In the genomic region with DNA sequence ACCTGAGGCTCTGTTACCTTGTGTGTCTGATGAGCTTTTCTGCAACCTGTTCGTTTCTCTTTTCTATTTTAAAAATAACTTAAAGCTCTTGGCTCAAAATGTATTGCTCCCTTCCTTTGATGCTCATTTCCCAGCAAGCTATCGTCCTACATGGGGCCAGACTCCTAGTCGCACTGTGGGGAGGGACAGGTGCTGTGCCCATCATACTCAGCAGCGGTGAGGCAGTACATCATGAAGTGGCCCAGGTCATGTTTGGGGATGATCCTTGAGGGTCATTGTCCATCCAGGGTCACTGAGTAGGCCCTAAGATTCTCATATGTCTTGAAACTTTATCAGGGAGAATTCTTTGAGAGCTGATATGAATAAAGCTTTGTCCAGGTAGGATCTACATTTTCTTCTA, we compare ENCODE assay signal across 19 cellular contexts. TPM values are rescaled to one million over a fixed set of nuclear protein-coding genes. Genes with fewer than 3 reads are reported as not detected.
DNase-seq lines count a peak whose midpoint lies in the region; ATAC-seq, FAIRE-seq and TF ChIP-seq lines count a peak whose summit lies in the region.
"Had no signal": no experiment of that assay in that cellular context is flagged by ENCODE, and none has a peak within 500 bp of the region (broad histone marks: within the 10 kb centered on the region; RNA-seq: fewer than 3 reads in every experiment).

No MANE protein-coding gene starts in this region.

- H3K27me3 Mint-ChIP-seq in CD14-positive monocyte (ENCODE audit: low read depth in 3 of 3) = peaks cover 0 to 1% (median 0%) of the 10 kb centered on the region in 3 donors
- no peaks in the 10 kb centered on the region for H3K27me3 Mint-ChIP-seq in CD4-positive, CD25-positive, alpha-beta regulatory T cell
- H3K27me3 Mint-ChIP-seq: CD8-positive, alpha-beta memory T cell had no signal

- no peak overlapping the region for H3K9ac ChIP-seq in GM12878 (ENCODE audit: control insufficient read depth, insufficient read depth, low read length)

- no peaks in the 10 kb centered on the region; the same call in 1 of the 2 replicates for H3K79me2 ChIP-seq in GM12878 (ENCODE audit: control insufficient read depth, insufficient read depth, low read length)
- H3K79me2 ChIP-seq in osteoblast (ENCODE audit: insufficient read depth, low read length) = peaks cover 8% of the 10 kb centered on the region
- H3K79me2 ChIP-seq in hepatocyte = no peaks in the 10 kb centered on the region

- POLR2A ChIA-PET in GM12878 (lab: Charles Lee) = interaction anchor here (0.6 kb wide), 1 partner anchor 70 kb away, joined by 3 read pairs; no protein-coding TSS in a partner anchor

- no TSS peak for BruUV-seq in GM12878 (replicated peaks; lab: Mats Ljungman, UMichigan)

- TF ChIP-seq EP300 in GM12878 (IDR thresholded peaks at IDR 0.05; ENCODE audit: borderline replicate concordance in 1 of 2, control insufficient read depth in 1 of 2, low read depth in 2 of 2, low read length in 2 of 2) = no peak

- peaks cover 0 to 5% (median 0%) of the 10 kb centered on the region in 7 donors for H3K9me3 Mint-ChIP-seq in CD14-positive monocyte
- peaks cover 0 to 1% (median 0%) of the 10 kb centered on the region in 7 donors for H3K9me3 Mint-ChIP-seq in CD4-positive, CD25-positive, alpha-beta regulatory T cell

- RAD21 ChIA-PET in GM12878 (lab: Charles Lee; ENCODE audit: unreplicated experiment) = no interaction called here

- DNase-seq in CD14-positive monocyte (ENCODE audit: low spot score) (peak; percentile 17), GM12878 (ENCODE audit: low read depth, low spot score) (no peak), osteoblast (ENCODE audit: insufficient read length, low spot score, missing footprints) (peak; percentile 49), hepatocyte (ENCODE audit: low spot score) (no peak), cerebellar cortex (ENCODE audit: low spot score) (no peak), NCI-H510A treated with DMSO at 0.1 percent for 48 hours (lab: John Stamatoyannopoulos, UW) (no peak)
- no peak for DNase-seq in CD4-positive, CD25-positive, alpha-beta regulatory T cell
- DNase-seq: BE2C, GF-D8, GOT3, KBM-7 had no signal

- SMC1A ChIA-PET in GM12878 (lab: Charles Lee; ENCODE audit: uncharacterized antibody, unreplicated experiment) = interaction anchor here (0.9 to 1.8 kb wide), 5 partner anchors 9 to 79 kb away, joined by 3 to 4 read pairs (median 4); no protein-coding TSS in a partner anchor

- H3K36me3 Mint-ChIP-seq in CD14-positive monocyte = peaks cover 79 to 90% of the 10 kb centered on the region in 2 donors
- H3K36me3 Mint-ChIP-seq in CD4-positive, CD25-positive, alpha-beta regulatory T cell = peaks cover 42% of the 10 kb centered on the region

- H4K20me1 ChIP-seq in GM12878 (ENCODE audit: control insufficient read depth, insufficient read depth) = no peaks in the 10 kb centered on the region
- peaks cover 15% of the 10 kb centered on the region for H4K20me1 ChIP-seq in osteoblast (ENCODE audit: insufficient read depth, low read length)
- no peaks in the 10 kb centered on the region for H4K20me1 ChIP-seq in hepatocyte (ENCODE audit: insufficient read depth, poor library complexity, severe bottlenecking)

- peak overlapping the region in 2 of 7 donors; percentile 17 to 65 for H3K27ac Mint-ChIP-seq in CD14-positive monocyte
- H3K27ac Mint-ChIP-seq in CD4-positive, CD25-positive, alpha-beta regulatory T cell = peak overlapping the region in 2 of 3 donors; percentile 24 to 47

- H3K27ac ChIP-seq in CD4-positive, CD25-positive, alpha-beta regulatory T cell (ENCODE audit: insufficient read depth, low read length, poor library complexity, severe bottlenecking) = no peak overlapping the region
- H3K27ac ChIP-seq in GM12878 (ENCODE audit: control insufficient read depth, insufficient read depth) = no peak overlapping the region
- H3K27ac ChIP-seq in osteoblast (ENCODE audit: low read depth, low read length) = no peak overlapping the region
- no peak overlapping the region for H3K27ac ChIP-seq in hepatocyte
- H3K27ac ChIP-seq: A549, C4-2B had no signal

- H3K27me3 ChIP-seq in CD4-positive, CD25-positive, alpha-beta regulatory T cell (ENCODE audit: control insufficient read depth, insufficient read depth, low read length) = no peaks in the 10 kb centered on the region
- H3K27me3 ChIP-seq in GM12878 (replicated peaks in 1 of 2; ENCODE audit: control insufficient read depth in 2 of 2, insufficient read depth in 2 of 2, low read length in 1 of 2) (no peaks in the 10 kb centered on the region), osteoblast (ENCODE audit: insufficient read depth, low read length) (no peaks in the 10 kb centered on the region), hepatocyte (no peaks in the 10 kb centered on the region)
- H3K27me3 ChIP-seq: BE2C had no signal

- H3K9me3 ChIP-seq in CD4-positive, CD25-positive, alpha-beta regulatory T cell (ENCODE audit: control insufficient read depth in 2 of 2, low read length in 2 of 2) = no peaks in the 10 kb centered on the region
- peaks cover 17% of the 10 kb centered on the region; the same call in 2 of the 3 replicates for H3K9me3 ChIP-seq in GM12878 (replicated peaks; ENCODE audit: control insufficient read depth, insufficient read depth, low read length)
- no peaks in the 10 kb centered on the region for H3K9me3 ChIP-seq in osteoblast (ENCODE audit: low read depth, low read length)
- peaks cover 6% of the 10 kb centered on the region for H3K9me3 ChIP-seq in hepatocyte (ENCODE audit: low read depth)
- H3K9me3 ChIP-seq: A549, BE2C, Caco-2, HAP-1 had no signal

- no peaks in the 10 kb centered on the region for H3K4me1 ChIP-seq in CD4-positive, CD25-positive, alpha-beta regulatory T cell (ENCODE audit: control insufficient read depth, insufficient read depth, low read length, poor library complexity, severe bottlenecking)
- peaks cover 8% of the 10 kb centered on the region; the same call in 1 of the 2 replicates for H3K4me1 ChIP-seq in GM12878 (ENCODE audit: control insufficient read depth, insufficient read depth, low read length)
- H3K4me1 ChIP-seq in osteoblast (ENCODE audit: insufficient read depth, low read length) = peaks cover 6% of the 10 kb centered on the region
- H3K4me1 ChIP-seq in hepatocyte (ENCODE audit: insufficient read depth) = no peaks in the 10 kb centered on the region
- H3K4me1 ChIP-seq: Caco-2, HAP-1 had no signal

- H3K9me2 ChIP-seq in hepatocyte (replicated peaks; ENCODE audit: insufficient read depth) = no peaks in the 10 kb centered on the region

- WGBS in GM12878 (ENCODE audit: insufficient coverage, insufficient replicate concordance, low lambda C conversion rate, missing lambda C conversion rate) = 92% methylated on average over 4 of the region's 4 CpGs
- 100% methylated on average over 4 of the region's 4 CpGs for WGBS in hepatocyte (ENCODE audit: low lambda C conversion rate, missing lambda C conversion rate)

- peaks cover under 1% of the 10 kb centered on the region for H3K4me1 Mint-ChIP-seq in CD14-positive monocyte
- H3K4me1 Mint-ChIP-seq in CD4-positive, CD25-positive, alpha-beta regulatory T cell = peaks cover 2 to 14% (median 5%) of the 10 kb centered on the region in 4 donors

- FAIRE-seq in GM12878 (lab: Jason Lieb, UNC) = no peak
- FAIRE-seq: A549, GM12892 had no signal

- CTCF ChIA-PET in GM12878 (lab: Yijun Ruan, JAX) = interaction anchor here (1.0 to 3.1 kb wide), 3 partner anchors 9 to 452 kb away, joined by 3 to 13 read pairs (median 4); no protein-coding TSS in a partner anchor

- 0 out of 2 replicates have a peak, but pooled peaks have one; percentile 50 for TF ChIP-seq POLR2A in GM12878 (IDR thresholded peaks at IDR 0.05; ENCODE audit: low read depth, low read length)

- no peak for ATAC-seq in CD4-positive, CD25-positive, alpha-beta regulatory T cell (ENCODE audit: low read depth in 2 of 2)
- ATAC-seq in GM12878 (no peak), HG03097 (IDR thresholded peaks at IDR 0.05; ENCODE audit: low FRiP score, unreplicated experiment) (no peak)
- ATAC-seq: A549 had no signal

- H2AFZ ChIP-seq in GM12878 (ENCODE audit: control insufficient read depth, low read depth, low read length) = no peak overlapping the region
- H2AFZ ChIP-seq in osteoblast (ENCODE audit: low read length) = no peak overlapping the region
- no peak overlapping the region for H2AFZ ChIP-seq in hepatocyte

- H3K4me3 Mint-ChIP-seq in CD14-positive monocyte = no peak overlapping the region
- no peak overlapping the region for H3K4me3 Mint-ChIP-seq in CD4-positive, CD25-positive, alpha-beta regulatory T cell
- H3K4me3 Mint-ChIP-seq: CD8-positive, alpha-beta memory T cell had no signal

- no peak overlapping the region for H3K4me3 ChIP-seq in CD4-positive, CD25-positive, alpha-beta regulatory T cell (ENCODE audit: low read depth, low read length)
- H3K4me3 ChIP-seq in GM12878 = no peak overlapping the region
- H3K4me3 ChIP-seq in osteoblast (ENCODE audit: insufficient read depth, low read length) = no peak overlapping the region
- H3K4me3 ChIP-seq in hepatocyte = no peak overlapping the region
- H3K4me3 ChIP-seq: A549, HAP-1 had no signal

- TF ChIP-seq RAD21 in GM12878 (IDR thresholded peaks at IDR 0.05; ENCODE audit: insufficient read depth, low read depth, low read length) = no peak

- no peak overlapping the region for H3K4me2 ChIP-seq in GM12878 (ENCODE audit: control insufficient read depth, insufficient read depth)
- H3K4me2 ChIP-seq in osteoblast (ENCODE audit: insufficient read depth, low read length) = no peak overlapping the region
- no peak overlapping the region for H3K4me2 ChIP-seq in hepatocyte
- H3K4me2 ChIP-seq: A549 had no signal

- in situ Hi-C loops in GM12878 (cut with MboI) = no loop called here

- TF ChIP-seq CTCF in CD14-positive monocyte (IDR thresholded peaks at IDR 0.05) (no peak), GM12878 (IDR thresholded peaks at IDR 0.05 in 2 of 3, conservative IDR thresholded peaks at IDR 0.05 in 1 of 3; ENCODE audit: control insufficient read depth in 2 of 3, extremely low read depth in 1 of 3, insufficient read depth in 1 of 3, low read depth in 3 of 3, low read length in 3 of 3) (no peak), osteoblast (IDR thresholded peaks at IDR 0.05; ENCODE audit: extremely low read depth, low read depth, low read length) (no peak), hepatocyte (IDR thresholded peaks at IDR 0.05; ENCODE audit: poor library complexity) (no peak)

- H3K36me3 ChIP-seq in CD4-positive, CD25-positive, alpha-beta regulatory T cell (ENCODE audit: control insufficient read depth, insufficient read depth, low read length) = peaks cover 63% of the 10 kb centered on the region
- H3K36me3 ChIP-seq in GM12878 (ENCODE audit: control insufficient read depth in 2 of 2, insufficient read depth in 2 of 2, low read length in 1 of 2) (peaks cover 33 to 54% of the 10 kb centered on the region in 2 experiments), osteoblast (ENCODE audit: insufficient read depth, low read length) (peaks cover 64% of the 10 kb centered on the region), hepatocyte (replicated peaks; ENCODE audit: insufficient read depth, low read depth) (no peaks in the 10 kb centered on the region)

- intact Hi-C loops in CD14-positive monocyte (cut with micrococcal nuclease) (no loop called here), GM12878 (cut with micrococcal nuclease; ENCODE audit: unreplicated experiment) (no loop called here)

RNA-seq across cellular contexts. Expression of a gene that starts 41.1 kb away (rescaled TPM):
- polyA plus RNA-seq in CD14-positive monocyte (not detected), GM12878 (2011; rRNA removed) (not detected in 2 replicates), GM12878 (2014; fragmentation: Illumina TruSeq; extraction: Trizol) (not detected in 2 replicates), GM12878 (2014; fragmentation: Nextera tagmentation; extraction: Ambion mirVana) (not detected), GM12878 (2014; rRNA removed) (0.20 TPM in 1 of 2 replicates, not detected in the other), GM12878 (2016; fragmentation: Nextera tagmentation; extraction: Ambion mirVana) (not detected), hepatocyte (29.4 and 31.0 TPM in 2 replicates)
- not detected for total RNA-seq in CD4-positive, CD25-positive, alpha-beta regulatory T cell
- not detected for polyA plus RNA-seq in CD4-positive, CD25-positive, alpha-beta regulatory T cell
- not detected in 2 replicates for total RNA-seq in GM12878 (2013; cell fraction: nucleolus; rRNA removed)
- total RNA-seq in GM12878 (2014; rRNA removed) (not detected in 2 replicates), GM12878 (2014; rRNA removed; fragmentation: Illumina TruSeq; extraction: Trizol) (not detected in 2 replicates), GM12878 (2021) (not detected in 2 replicates), osteoblast (0.29 and 0.36 TPM in 2 replicates), hepatocyte (13.9 and 14.5 TPM in 2 replicates)
- polyA plus RNA-seq in GM12878 (2011; ENCODE audit: low read depth) = not detected
- polyA plus RNA-seq in GM12878 (2011; cell fraction: cytosol; rRNA removed) = 0.03 and 0.13 TPM in 2 replicates
- 0.61 and 1.2 TPM in 2 replicates for polyA plus RNA-seq in GM12878 (2011; cell fraction: nucleus; rRNA removed)
- 0.22 TPM in 1 of 2 replicates, not detected in the other for polyA plus RNA-seq in GM12878 (2012)
- polyA minus RNA-seq in GM12878 (2011; rRNA and poly(A)+ RNA removed) = not detected in 2 replicates
- not detected in 2 replicates for polyA minus RNA-seq in GM12878 (2011; cell fraction: cytosol; rRNA and poly(A)+ RNA removed)
- not detected in 2 replicates for polyA minus RNA-seq in GM12878 (2011; cell fraction: nucleus; rRNA and poly(A)+ RNA removed)
- total RNA-seq: CD8-positive, alpha-beta memory T cell had no signal
- polyA plus RNA-seq: CD8-positive, alpha-beta memory T cell had no signal

RNA-seq across cellular contexts. Expression of a gene that starts 55.4 kb away (rescaled TPM):
- not detected for polyA plus RNA-seq in CD14-positive monocyte
- not detected for total RNA-seq in CD4-positive, CD25-positive, alpha-beta regulatory T cell
- not detected for polyA plus RNA-seq in CD4-positive, CD25-positive, alpha-beta regulatory T cell
- total RNA-seq in GM12878 (2013; cell fraction: nucleolus; rRNA removed) = not detected in 2 replicates
- not detected in 2 replicates for total RNA-seq in GM12878 (2014; rRNA removed)
- total RNA-seq in GM12878 (2014; rRNA removed; fragmentation: Illumina TruSeq; extraction: Trizol) = not detected in 2 replicates
- total RNA-seq in GM12878 (2021) = not detected in 2 replicates
- polyA plus RNA-seq in GM12878 (2011; ENCODE audit: low read depth) = not detected
- polyA plus RNA-seq in GM12878 (2011; rRNA removed) = not detected in 2 replicates
- polyA plus RNA-seq in GM12878 (2011; cell fraction: cytosol; rRNA removed) = 0.15 TPM in 1 of 2 replicates, not detected in the other
- not detected in 2 replicates for polyA plus RNA-seq in GM12878 (2011; cell fraction: nucleus; rRNA removed)
- polyA plus RNA-seq in GM12878 (2012) = 0.15 TPM in 1 of 2 replicates, not detected in the other
- polyA plus RNA-seq in GM12878 (2014; fragmentation: Illumina TruSeq; extraction: Trizol) = not detected in 2 replicates
- polyA plus RNA-seq in GM12878 (2014; fragmentation: Nextera tagmentation; extraction: Ambion mirVana) = not detected
- not detected in 2 replicates for polyA plus RNA-seq in GM12878 (2014; rRNA removed)
- polyA plus RNA-seq in GM12878 (2016; fragmentation: Nextera tagmentation; extraction: Ambion mirVana) = under 1 TPM in 1 of 2 experiments, not detected in 1; 0.40 TPM
- not detected in 2 replicates for polyA minus RNA-seq in GM12878 (2011; rRNA and poly(A)+ RNA removed)
- polyA minus RNA-seq in GM12878 (2011; cell fraction: cytosol; rRNA and poly(A)+ RNA removed) = not detected in 2 replicates
- polyA minus RNA-seq in GM12878 (2011; cell fraction: nucleus; rRNA and poly(A)+ RNA removed) = not detected in 2 replicates
- total RNA-seq in osteoblast = not detected in 2 replicates
- total RNA-seq in hepatocyte = 5.8 and 9.5 TPM in 2 replicates
- polyA plus RNA-seq in hepatocyte = 7.4 and 9.7 TPM in 2 replicates
- total RNA-seq: CD8-positive, alpha-beta memory T cell had no signal
- polyA plus RNA-seq: AG04450; CD8-positive, alpha-beta memory T cell had no signal

RNA-seq across cellular contexts. Expression of a gene that starts 57.9 kb away (rescaled TPM):
- polyA plus RNA-seq in CD14-positive monocyte (10 to 100 TPM; 50.1 to 55.8 TPM), GM12878 (2011; rRNA removed) (31.2 and 45.6 TPM in 2 replicates), GM12878 (2014; fragmentation: Illumina TruSeq; extraction: Trizol) (11.2 and 63.3 TPM in 2 replicates), GM12878 (2014; fragmentation: Nextera tagmentation; extraction: Ambion mirVana) (10 to 100 TPM in 1 of 2 experiments, 1 to 10 TPM in 1; 9.2 to 22.5 TPM), GM12878 (2014; rRNA removed) (59.3 and 67.6 TPM in 2 replicates), GM12878 (2016; fragmentation: Nextera tagmentation; extraction: Ambion mirVana) (10 to 100 TPM; 83.1 to 91.4 TPM), hepatocyte (78.4 and 107 TPM in 2 replicates)
- total RNA-seq in CD4-positive, CD25-positive, alpha-beta regulatory T cell = 71.8 TPM
- polyA plus RNA-seq in CD4-positive, CD25-positive, alpha-beta regulatory T cell = 100 to 1,000 TPM in 3 of 4 donors, 10 to 100 TPM in 1; 90.4 to 116 (median 106) TPM
- 111 and 121 TPM in 2 replicates for total RNA-seq in GM12878 (2013; cell fraction: nucleolus; rRNA removed)
- total RNA-seq in GM12878 (2014; rRNA removed) (46.9 and 53.0 TPM in 2 replicates), GM12878 (2014; rRNA removed; fragmentation: Illumina TruSeq; extraction: Trizol) (67.3 and 72.4 TPM in 2 replicates), GM12878 (2021) (65.8 and 65.9 TPM in 2 replicates), osteoblast (17.4 and 20.6 TPM in 2 replicates), hepatocyte (41.1 and 47.5 TPM in 2 replicates)
- 29.4 TPM for polyA plus RNA-seq in GM12878 (2011; ENCODE audit: low read depth)
- polyA plus RNA-seq in GM12878 (2011; cell fraction: cytosol; rRNA removed) = 52.2 and 68.0 TPM in 2 replicates
- 63.4 and 85.5 TPM in 2 replicates for polyA plus RNA-seq in GM12878 (2011; cell fraction: nucleus; rRNA removed)
- 47.7 and 72.7 TPM in 2 replicates for polyA plus RNA-seq in GM12878 (2012)
- 69.5 and 77.8 TPM in 2 replicates for polyA minus RNA-seq in GM12878 (2011; rRNA and poly(A)+ RNA removed)
- polyA minus RNA-seq in GM12878 (2011; cell fraction: cytosol; rRNA and poly(A)+ RNA removed) = 15.6 and 18.2 TPM in 2 replicates
- polyA minus RNA-seq in GM12878 (2011; cell fraction: nucleus; rRNA and poly(A)+ RNA removed) = 64.3 and 144 TPM in 2 replicates

Comparison
In these comparisons a context has a peak if more than half of its experiments do, and no peak if none do; other contexts are left out.
1. DNase-seq: peak in CD14-positive monocyte (single experiment) and osteoblast (single experiment); none in CD4-positive, CD25-positive, alpha-beta regulatory T cell (0 of 3), GM12878 (single experiment), hepatocyte (single experiment), cerebellar cortex (single experiment) and NCI-H510A treated with DMSO at 0.1 percent for 48 hours (single experiment).
2. RNA of a gene that starts 41.1 kb away (total RNA-seq): 13.9 to 14.5 TPM in hepatocyte; 0.29 to 0.36 TPM in osteoblast, not detected in CD4-positive, CD25-positive, alpha-beta regulatory T cell (single experiment) and not detected in GM12878; every median in the first group is over 10 times any median in the second.